Comparison of ENCODE assay signal across 23 cellular contexts in the genomic region with DNA sequence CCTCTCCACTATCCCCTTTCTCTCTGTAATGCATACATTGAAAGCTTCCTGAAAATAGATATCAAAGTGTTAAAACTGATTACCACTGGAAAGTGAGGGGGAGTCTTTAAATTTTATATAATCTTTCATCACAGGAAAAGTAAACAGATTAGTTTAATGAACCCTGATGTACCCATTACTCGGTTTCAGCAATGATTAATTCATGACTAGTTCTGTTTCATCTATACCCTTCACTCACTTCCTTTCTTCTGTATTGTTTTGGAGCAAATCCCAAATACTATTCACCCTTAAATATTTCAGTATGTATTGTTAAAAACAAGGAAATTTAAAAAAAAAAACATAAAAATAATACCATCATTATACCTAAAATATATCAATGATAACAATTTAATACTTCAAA.
"Had no signal": no experiment of that assay in that cellular context is flagged by ENCODE, and none has a peak within 500 bp of the region (broad histone marks: within the 10 kb centered on the region; RNA-seq: fewer than 3 reads in every experiment).

No MANE protein-coding gene starts in this region.

- H3K27me3 ChIP-seq: adrenal gland, colonic mucosa, dorsolateral prefrontal cortex, neutrophil, pancreas, thyroid gland, upper lobe of right lung had no signal

- H3K4me3 ChIP-seq: adrenal gland, colonic mucosa, dorsolateral prefrontal cortex, left ventricle myocardium inferior, pancreas, psoas muscle, thyroid gland, upper lobe of right lung had no signal

- H3K36me3 ChIP-seq: adrenal gland, colonic mucosa, left ventricle myocardium inferior, neutrophil, pancreas, thyroid gland, upper lobe of right lung had no signal

- FAIRE-seq: astrocyte, pancreas had no signal

- DNase-seq: activated CD4-positive, alpha-beta T cell treated with anti-CD3 and anti-CD28 coated beads, Interleukin-2, amount 50 U/mL, for 4 hours; activated CD8-positive, alpha-beta memory T cell treated with anti-CD3 and anti-CD28 coated beads for 24 hours; activated CD8-positive, alpha-beta memory T cell treated with anti-CD3 and anti-CD28 coated beads, Interleukin-2, amount 50 U/mL, for 4 hours; activated naive CD4-positive, alpha-beta T cell; activated T-cell treated with anti-CD3 and anti-CD28 coated beads, Interleukin-2, amount 50 U/mL, for 4 hours; adrenal gland; colonic mucosa; dorsolateral prefrontal cortex; effector memory CD8-positive, alpha-beta T cell; kidney glomerular epithelial cell; left ventricle myocardium inferior; naive thymus-derived CD8-positive, alpha-beta T cell; pancreas; psoas muscle; right cardiac atrium; stimulated activated CD4-positive, alpha-beta T cell treated with anti-CD3 and anti-CD28 coated beads, Interleukin-1b, Interleukin-23, amount 100 ng/mL, for 48 hours; substantia nigra; T-helper 1 cell; T-helper 9 cell; thyroid gland; upper lobe of right lung had no signal
